12 cellular contexts compared by ENCODE assay signal in genomic region chr14:87971010-87971409, GRCh38. TPM values are rescaled to one million over a fixed set of nuclear protein-coding genes. Genes with fewer than 3 reads are reported as not detected.
A peak's percentile ranks its signal among the peaks of the same experiment; 100 is the strongest.
DNase-seq lines count a peak whose midpoint lies in the region; ATAC-seq and TF ChIP-seq lines count a peak whose summit lies in the region.
"Had no signal": no experiment of that assay in that cellular context is flagged by ENCODE, and none has a peak within 500 bp of the region (broad histone marks: within the 10 kb centered on the region; RNA-seq: fewer than 3 reads in every experiment).

No MANE protein-coding gene starts in this region.

- intact Hi-C loops in Right ventricle myocardium inferior (cut with DNase I): no loop called here

- DNase-seq in GM13976 (ENCODE audit: low spot score) (peak; percentile 32), SKM-1 (lab: John Stamatoyannopoulos, UW; ENCODE audit: unreplicated experiment) (no peak), CD1c-positive myeloid dendritic cell (ENCODE audit: extremely low spot score) (no peak), Right ventricle myocardium inferior (ENCODE audit: missing footprints) (no peak)
- DNase-seq in activated CD8-positive, alpha-beta memory T cell treated with anti-CD3 and anti-CD28 coated beads, Interleukin-2, amount 50 U/mL, for 48 hours: no peak
- DNase-seq: activated naive CD8-positive, alpha-beta T cell treated with anti-CD3 and anti-CD28 coated beads, Interleukin-2, amount 50 U/mL, for 24 hours; stimulated activated CD4-positive, alpha-beta T cell treated with anti-CD3 and anti-CD28 coated beads, Interleukin-12 subunit alpha, Interleukin-12 subunit beta, amount 100 ng/mL, for 4 hours; T-helper 9 cell had no signal

- in situ Hi-C loops in GM13976 (cut with MboI; ENCODE audit: low sequenced_read_pairs, unreplicated experiment): no loop called here

- ATAC-seq in GM19372 (IDR thresholded peaks at IDR 0.05; ENCODE audit: low read depth, unreplicated experiment) (peak; percentile 74), HG02623 (IDR thresholded peaks at IDR 0.05; ENCODE audit: unreplicated experiment) (peak; percentile 93), HG03342 (IDR thresholded peaks at IDR 0.05; ENCODE audit: unreplicated experiment) (peak; percentile 98), Right ventricle myocardium inferior (no peak)
- ATAC-seq: activated naive CD8-positive, alpha-beta T cell treated with anti-CD3 and anti-CD28 coated beads, Interleukin-2, amount 50 U/mL, for 24 hours had no signal

- TF ChIP-seq CTCF in GM13976 (IDR thresholded peaks at IDR 0.05; ENCODE audit: borderline replicate concordance, control extremely low read depth, extremely low read depth, insufficient read depth, missing control alignments): no peak

RNA-seq across cellular contexts. Expression of gene GALC, which starts 22.0 kb away (rescaled TPM):
- total RNA-seq in Right ventricle myocardium inferior: 11.1 TPM

RNA-seq across cellular contexts. Expression of gene GPR65, which starts 33.9 kb away (rescaled TPM):
- 0.62 TPM for total RNA-seq in Right ventricle myocardium inferior
- total RNA-seq: osteocyte had no signal
